ENCODE assay signal across 23 cellular contexts in genomic region chr1:47942238-47942629, GRCh38. TPM values are rescaled to one million over a fixed set of nuclear protein-coding genes. Genes with fewer than 3 reads are reported as not detected.
A peak's percentile ranks its signal among the peaks of the same experiment; 100 is the strongest.
DNase-seq lines count a peak whose midpoint lies in the region; ATAC-seq and TF ChIP-seq lines count a peak whose summit lies in the region.
"Had no signal": no experiment of that assay in that cellular context is flagged by ENCODE, and none has a peak within 500 bp of the region (broad histone marks: within the 10 kb centered on the region; RNA-seq: fewer than 3 reads in every experiment).

No MANE protein-coding gene starts in this region.

- intact Hi-C loops in left colon (cut with DNase I, micrococcal nuclease), result no loop called here
- intact Hi-C loops in stomach (cut with DNase I; ENCODE audit: low total_unique reads), result no loop called here
- intact Hi-C loops in left ventricle myocardium superior (cut with micrococcal nuclease), result no loop called here

- H3K27me3 ChIP-seq in stomach, result no peaks in the 10 kb centered on the region
- H3K27me3 ChIP-seq: heart right ventricle, thyroid gland had no signal

- no peak overlapping the region for H3K4me3 ChIP-seq in choroid plexus epithelial cell (ENCODE audit: low read depth, low read length)
- no peak overlapping the region for H3K4me3 ChIP-seq in stomach
- H3K4me3 ChIP-seq: heart right ventricle, spleen, thyroid gland had no signal

- ATAC-seq in left colon, result peak; percentile 20
- no peak for ATAC-seq in GM21786 (IDR thresholded peaks at IDR 0.05; ENCODE audit: unreplicated experiment)
- no peak for ATAC-seq in left ventricle myocardium superior
- ATAC-seq: activated CD8-positive, alpha-beta T cell treated with anti-CD3 and anti-CD28 coated beads for 36 hours; heart right ventricle; stimulated activated naive CD8-positive, alpha-beta T cell treated with anti-CD3 and anti-CD28 coated beads, Interleukin-15, Interleukin-2, amounts not matched to agents 100 U/mL and 50 U/mL, for 24 hours had no signal

- H3K9me3 ChIP-seq in stomach, result no peaks in the 10 kb centered on the region
- H3K9me3 ChIP-seq: heart right ventricle, spleen, thyroid gland had no signal

- DNase-seq in HK-2 (ENCODE audit: unreplicated experiment) (peak; percentile 38), choroid plexus epithelial cell (ENCODE audit: low read depth) (peak; percentile 13), left colon (no peak), stomach (no peak), DMS 273 treated with DMSO at 0.1 percent for 48 hours (lab: John Stamatoyannopoulos, UW) (no peak), left ventricle myocardium superior (no peak)
- DNase-seq: activated CD8-positive, alpha-beta T cell treated with anti-CD3 and anti-CD28 coated beads for 36 hours; activated gamma-delta T cell treated with Interleukin-2 at 50 U/mL for 16 hours; activated T-cell treated with anti-CD3 and anti-CD28 coated beads for 4 hours; H9; heart right ventricle; MM.1S; NCI-H1436; NCI-H510A; retina; spleen; stimulated activated CD4-positive, alpha-beta T cell treated with anti-CD3 and anti-CD28 coated beads, Interleukin-4, amount 100 ng/mL, for 24 hours; stimulated activated naive CD8-positive, alpha-beta T cell treated with anti-CD3 and anti-CD28 coated beads, Interleukin-15, Interleukin-2, amounts not matched to agents 100 U/mL and 50 U/mL, for 24 hours; T1000; thyroid gland had no signal

- H3K27ac ChIP-seq in stomach, result peak overlapping the region in 4 of 5 donors; percentile 51 to 74 (median 69)
- H3K27ac ChIP-seq: heart right ventricle, spleen, thyroid gland had no signal

- H3K36me3 ChIP-seq in stomach, result no peaks in the 10 kb centered on the region
- H3K36me3 ChIP-seq: heart right ventricle, spleen, thyroid gland had no signal

- TF ChIP-seq CTCF in choroid plexus epithelial cell (conservative IDR thresholded peaks at IDR 0.05; ENCODE audit: low read depth, low read length), result no peak
- TF ChIP-seq CTCF in stomach (IDR thresholded peaks at IDR 0.05), result no peak

- TF ChIP-seq POLR2A in stomach (IDR thresholded peaks at IDR 0.05), result no peak

- no peak for TF ChIP-seq EP300 in stomach (IDR thresholded peaks at IDR 0.05)

- peaks cover 13 to 41% (median 21%) of the 10 kb centered on the region in 4 donors for H3K4me1 ChIP-seq in stomach
- H3K4me1 ChIP-seq: spleen had no signal

- 37 to 58% (median 53%) methylated on average over 3 of the region's 3 CpGs for WGBS in stomach, 5 donors

RNA-seq across cellular contexts. Expression of gene TRABD2B, which starts 55.0 kb away (rescaled TPM):
- total RNA-seq in left colon, result 1 to 10 TPM in 1 of 2 donors, under 1 TPM in 1; 0.70 to 1.0 TPM
- 1 to 10 TPM in 3 of 5 donors, under 1 TPM in 1, not detected in 1; 0.45 to 2.0 (median 1.2) TPM for total RNA-seq in stomach
- under 1 TPM; 0.31 to 0.93 (median 0.53) TPM for polyA plus RNA-seq in stomach
- total RNA-seq in left ventricle myocardium superior, result 0.92 TPM
- total RNA-seq: activated CD8-positive, alpha-beta T cell treated with anti-CD3 and anti-CD28 coated beads for 36 hours; lung microvascular endothelial cell; RPMI7951 had no signal

Comparison
In these comparisons a context has a peak if more than half of its experiments do, and no peak if none do; other contexts are left out.
1. DNase-seq: peak in HK-2 (single experiment) and choroid plexus epithelial cell (single experiment); none in left colon (0 of 2), stomach (single experiment), DMS 273 treated with DMSO at 0.1 percent for 48 hours (single experiment) and left ventricle myocardium superior (single experiment).